In genomic region chr3:51955893-51956770, GRCh38 we compare ENCODE assay signal across 1 cellular context.
TF ChIP-seq lines count a peak whose summit lies in the region.

No MANE protein-coding gene starts in this region.

TF ChIP-seq in HepG2, 621 proteins besides CTCF, POLR2A, EP300 and RAD21:
- TF ChIP-seq ZSCAN5A (CRISPR knock-in tag; IDR thresholded peaks at IDR 0.05; ENCODE audit: borderline replicate concordance) (no peak), RBFOX2 (IDR thresholded peaks at IDR 0.05; ENCODE audit: low read depth, low read length) (peak; percentile 60; the same call in 1 of the 2 replicates), ZBTB33 (CRISPR knock-in tag; IDR thresholded peaks at IDR 0.05) (peak; percentile 85), ZNF567 (CRISPR knock-in tag; IDR thresholded peaks at IDR 0.05; ENCODE audit: borderline replicate concordance) (no peak), AGO2 (optimal IDR thresholded peaks at IDR 0.05; ENCODE audit: low read depth, low read length) (peak; percentile 77), MXI1 (IDR thresholded peaks at IDR 0.05; ENCODE audit: borderline replicate concordance, low read depth, low read length) (no peak), HNRNPL (IDR thresholded peaks at IDR 0.05; ENCODE audit: low read depth, low read length) (peak; percentile 83)
